9 cellular contexts compared by ENCODE assay signal in genomic region chr10:102583435-102584417, GRCh38.
DNase-seq lines count a peak whose midpoint lies in the region; ATAC-seq and TF ChIP-seq lines count a peak whose summit lies in the region.
"Had no signal": no experiment of that assay in that cellular context is flagged by ENCODE, and none has a peak within 500 bp of the region (broad histone marks: within the 10 kb centered on the region; RNA-seq: fewer than 3 reads in every experiment).

No MANE protein-coding gene starts in this region.

- no peaks in the 10 kb centered on the region for H3K9me3 ChIP-seq in left lung

- H3K27ac ChIP-seq in left lung, result peak overlapping the region in 1 of 2 donors; percentile 33

- no peak overlapping the region for H3K4me3 ChIP-seq in choroid plexus epithelial cell (ENCODE audit: low read depth, low read length)
- H3K4me3 ChIP-seq in left lung, result no peak overlapping the region
- H3K4me3 ChIP-seq: skin epidermis had no signal

- TF ChIP-seq CTCF in choroid plexus epithelial cell (conservative IDR thresholded peaks at IDR 0.05; ENCODE audit: low read depth, low read length), result peak; percentile 91
- TF ChIP-seq CTCF in left lung (IDR thresholded peaks at IDR 0.05), result peak; percentile 75 to 92

- H3K4me1 ChIP-seq in left lung, result peaks cover 5 to 24% of the 10 kb centered on the region in 2 donors

- DNase-seq in GM04504 (ENCODE audit: low read depth), result peak; percentile 77
- peak; percentile 82 for DNase-seq in NCI-H510A treated with DMSO at 0.1 percent for 48 hours (lab: John Stamatoyannopoulos, UW)
- peak; percentile 90 for DNase-seq in activated CD4-positive, alpha-beta T cell treated with anti-CD3 and anti-CD28 coated beads for 48 hours
- DNase-seq in choroid plexus epithelial cell (ENCODE audit: low read depth), result peak; percentile 96
- DNase-seq in left lung, result peak; percentile 83 to 88
- peak; percentile 76 to 78 for DNase-seq in stimulated activated CD4-positive, alpha-beta T cell treated with anti-CD3 and anti-CD28 coated beads, Interleukin-4, amount 100 ng/mL, for 4 hours

- no peaks in the 10 kb centered on the region for H3K36me3 ChIP-seq in left lung

- no peaks in the 10 kb centered on the region for H3K27me3 ChIP-seq in left lung

- intact Hi-C loops in left lung (cut with DNase I), result loop anchor here in 1 of 2 donors (10.0 kb wide), 1 partner anchor 79 kb away; the partner anchor contains the start of genes ACTR1A and SUFU

- ATAC-seq in HG03139 (IDR thresholded peaks at IDR 0.05; ENCODE audit: unreplicated experiment) (peak; percentile 67), left lung (peak; percentile 98), GM19328 (IDR thresholded peaks at IDR 0.05; ENCODE audit: unreplicated experiment) (no peak)
